Comparison of ENCODE assay signal across 15 cellular contexts in genomic region chr2:153230977-153231376, GRCh38.
"Had no signal": no experiment of that assay in that cellular context is flagged by ENCODE, and none has a peak within 500 bp of the region (broad histone marks: within the 10 kb centered on the region; RNA-seq: fewer than 3 reads in every experiment).

No MANE protein-coding gene starts in this region.

- ATAC-seq: stimulated activated naive B cell treated with anti-CD40 and anti-IgM and Interleukin-4, amounts not matched to agents 10 μg/mL and 1 μg/mL and 100 μg/mL, for 72 hours; WTC11 had no signal

- DNase-seq: activated CD4-positive, alpha-beta T cell treated with anti-CD3 and anti-CD28 coated beads for 48 hours; activated naive CD4-positive, alpha-beta T cell treated with anti-CD3 and anti-CD28 coated beads for 36 hours; foreskin melanocyte; islet precursor cell; left ventricle myocardium inferior; mesenchymal stem cell; ovary; sigmoid colon; stimulated activated CD4-positive, alpha-beta T cell treated with anti-CD3 and anti-CD28 coated beads, Interleukin-2, amount 100 ng/mL, for 24 hours; stimulated activated naive B cell treated with anti-CD40 and anti-IgM and Interleukin-4, amounts not matched to agents 10 μg/mL and 1 μg/mL and 100 μg/mL, for 72 hours; substantia nigra; trophoblast cell had no signal

- H3K36me3 Mint-ChIP-seq: neural progenitor cell; stimulated activated naive B cell treated with anti-CD40 and anti-IgM and Interleukin-4, amounts not matched to agents 10 μg/mL and 1 μg/mL and 100 μg/mL, for 72 hours had no signal

- H3K4me1 Mint-ChIP-seq: stimulated activated naive B cell treated with anti-CD40 and anti-IgM and Interleukin-4, amounts not matched to agents 10 μg/mL and 1 μg/mL and 100 μg/mL, for 72 hours; WTC11 had no signal

- H3K27ac Mint-ChIP-seq: activated naive CD4-positive, alpha-beta T cell treated with anti-CD3 and anti-CD28 coated beads for 36 hours; activated T-helper 1 cell treated with anti-CD3 and anti-CD28 coated beads, Interleukin-12 subunit alpha, Interleukin-12 subunit beta, Interleukin-2, Interleukin-4 antibody, amounts not matched to agents 30 ng/mL and 10 ng/mL and 1 ng/mL, durations not matched to agents 14 hours and 24 hours and 36 hours; neural progenitor cell; stimulated activated naive B cell treated with anti-CD40 and anti-IgM and Interleukin-4, amounts not matched to agents 10 μg/mL and 1 μg/mL and 100 μg/mL, for 72 hours; WTC11 had no signal

- H3K4me3 Mint-ChIP-seq: activated naive CD4-positive, alpha-beta T cell treated with anti-CD3 and anti-CD28 coated beads for 36 hours; activated T-helper 1 cell treated with anti-CD3 and anti-CD28 coated beads, Interleukin-12 subunit alpha, Interleukin-12 subunit beta, Interleukin-2, Interleukin-4 antibody, amounts not matched to agents 30 ng/mL and 10 ng/mL and 1 ng/mL, durations not matched to agents 14 hours and 24 hours and 36 hours; neural progenitor cell; stimulated activated naive B cell treated with anti-CD40 and anti-IgM and Interleukin-4, amounts not matched to agents 10 μg/mL and 1 μg/mL and 100 μg/mL, for 72 hours; WTC11 had no signal

- H3K27me3 Mint-ChIP-seq: stimulated activated naive B cell treated with anti-CD40 and anti-IgM and Interleukin-4, amounts not matched to agents 10 μg/mL and 1 μg/mL and 100 μg/mL, for 72 hours had no signal
